20 cellular contexts compared by ENCODE assay signal in genomic region chr7:444606-445005, GRCh38.
"Had no signal": no experiment of that assay in that cellular context is flagged by ENCODE, and none has a peak within 500 bp of the region (broad histone marks: within the 10 kb centered on the region; RNA-seq: fewer than 3 reads in every experiment).

No MANE protein-coding gene starts in this region.

- ATAC-seq: activated CD4-positive, CD25-positive, alpha-beta regulatory T cell treated with anti-CD3 and anti-CD28 coated beads, Interleukin-2, amount 50 U/mL, for 24 hours; activated CD8-positive, alpha-beta memory T cell treated with anti-CD3 and anti-CD28 coated beads, Interleukin-2, amount 10 ng/mL, durations not matched to agents 7 days and 5 days; activated CD8-positive, alpha-beta T cell treated with anti-CD3 and anti-CD28 coated beads for 36 hours; heart left ventricle; mucosa of descending colon had no signal

- H3K27me3 ChIP-seq: brain microvascular endothelial cell, suprapubic skin, transverse colon had no signal

- H3K27ac Mint-ChIP-seq: activated CD4-positive, alpha-beta T cell treated with anti-CD3 and anti-CD28 coated beads, Interleukin-2, amount 10 ng/mL, durations not matched to agents 24 days and 14 days; activated CD8-positive, alpha-beta memory T cell treated with anti-CD3 and anti-CD28 coated beads, Interleukin-2, amount 10 ng/mL, durations not matched to agents 7 days and 5 days; activated CD8-positive, alpha-beta T cell treated with anti-CD3 and anti-CD28 coated beads for 36 hours; activated naive CD4-positive, alpha-beta T cell treated with anti-CD3 and anti-CD28 coated beads, Interleukin-2, amount 50 U/mL, for 24 hours; memory B cell; progenitor cell of endocrine pancreas had no signal

- H3K4me1 ChIP-seq: heart left ventricle, stomach, transverse colon had no signal

- H3K36me3 Mint-ChIP-seq: activated CD8-positive, alpha-beta memory T cell treated with anti-CD3 and anti-CD28 coated beads, Interleukin-2, amount 10 ng/mL, durations not matched to agents 7 days and 5 days; activated naive CD4-positive, alpha-beta T cell treated with anti-CD3 and anti-CD28 coated beads, Interleukin-2, amount 50 U/mL, for 24 hours; memory B cell had no signal

- H3K4me3 ChIP-seq: heart left ventricle, mucosa of descending colon, stomach, suprapubic skin, transverse colon had no signal

- H3K36me3 ChIP-seq: brain microvascular endothelial cell, heart left ventricle, stomach, suprapubic skin, transverse colon had no signal

- H3K27me3 Mint-ChIP-seq: activated CD8-positive, alpha-beta memory T cell treated with anti-CD3 and anti-CD28 coated beads, Interleukin-2, amount 10 ng/mL, durations not matched to agents 7 days and 5 days; activated CD8-positive, alpha-beta T cell treated with anti-CD3 and anti-CD28 coated beads for 36 hours; activated naive CD4-positive, alpha-beta T cell treated with anti-CD3 and anti-CD28 coated beads, Interleukin-2, amount 50 U/mL, for 24 hours had no signal

- H3K9me3 ChIP-seq: heart left ventricle, mucosa of descending colon, stomach, suprapubic skin, transverse colon had no signal

- DNase-seq: activated CD4-positive, alpha-beta T cell treated with anti-CD3 and anti-CD28 coated beads, Interleukin-2, amount 10 ng/mL, durations not matched to agents 24 days and 14 days; activated CD8-positive, alpha-beta memory T cell treated with anti-CD3 and anti-CD28 coated beads, Interleukin-2, amount 10 ng/mL, durations not matched to agents 7 days and 5 days; activated CD8-positive, alpha-beta T cell treated with anti-CD3 and anti-CD28 coated beads for 36 hours; activated gamma-delta T cell treated with Interleukin-2 at 50 U/mL for 16 hours; activated T-cell treated with anti-CD3 and anti-CD28 coated beads, Interleukin-2, amount 50 U/mL, for 1 hour; brain microvascular endothelial cell; central memory CD4-positive, alpha-beta T cell; dermis blood vessel endothelial cell; effector memory CD4-positive, alpha-beta T cell; mucosa of descending colon; retina; stimulated activated CD4-positive, alpha-beta T cell treated with anti-CD3 and anti-CD28 coated beads, Interleukin-4, amount 100 ng/mL, for 24 hours; stomach; transverse colon had no signal

- H3K9me3 Mint-ChIP-seq: activated CD4-positive, alpha-beta T cell treated with anti-CD3 and anti-CD28 coated beads, Interleukin-2, amount 10 ng/mL, durations not matched to agents 24 days and 14 days; activated CD8-positive, alpha-beta T cell treated with anti-CD3 and anti-CD28 coated beads for 36 hours; activated naive CD4-positive, alpha-beta T cell treated with anti-CD3 and anti-CD28 coated beads, Interleukin-2, amount 50 U/mL, for 24 hours; memory B cell had no signal

- H3K4me1 Mint-ChIP-seq: activated CD4-positive, alpha-beta T cell treated with anti-CD3 and anti-CD28 coated beads, Interleukin-2, amount 10 ng/mL, durations not matched to agents 24 days and 14 days had no signal

- H3K27ac ChIP-seq: brain microvascular endothelial cell, heart left ventricle, stomach, suprapubic skin, transverse colon had no signal

- H3K4me3 Mint-ChIP-seq: activated CD4-positive, alpha-beta T cell treated with anti-CD3 and anti-CD28 coated beads, Interleukin-2, amount 10 ng/mL, durations not matched to agents 24 days and 14 days; activated CD8-positive, alpha-beta memory T cell treated with anti-CD3 and anti-CD28 coated beads, Interleukin-2, amount 10 ng/mL, durations not matched to agents 7 days and 5 days; activated CD8-positive, alpha-beta T cell treated with anti-CD3 and anti-CD28 coated beads for 36 hours; activated naive CD4-positive, alpha-beta T cell treated with anti-CD3 and anti-CD28 coated beads, Interleukin-2, amount 50 U/mL, for 24 hours; memory B cell had no signal
